Comparison of ENCODE assay signal across 13 cellular contexts in the genomic region with DNA sequence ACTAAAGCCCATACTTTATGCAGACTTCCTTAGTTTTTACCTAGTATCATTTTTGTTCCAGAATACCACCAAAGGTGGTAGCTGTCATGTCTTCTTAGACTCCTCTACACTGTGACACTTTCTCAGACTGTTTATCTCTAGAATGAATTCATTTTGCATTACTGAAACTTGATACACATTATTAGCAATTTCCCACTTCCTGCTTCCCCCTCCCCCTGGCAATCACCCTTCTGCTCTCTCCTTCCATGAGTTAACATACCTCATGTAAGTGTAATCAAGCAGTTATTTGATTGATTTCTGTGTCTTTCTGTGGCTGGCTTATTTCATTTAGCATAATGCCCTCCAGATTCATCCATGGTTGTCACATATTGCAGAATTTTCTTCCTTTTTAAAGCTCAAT.
A peak's percentile ranks its signal among the peaks of the same experiment; 100 is the strongest.
DNase-seq lines count a peak whose midpoint lies in the region; ATAC-seq lines count a peak whose summit lies in the region.
"Had no signal": no experiment of that assay in that cellular context is flagged by ENCODE, and none has a peak within 500 bp of the region (broad histone marks: within the 10 kb centered on the region; RNA-seq: fewer than 3 reads in every experiment).

No MANE protein-coding gene starts in this region.

- no peaks in the 10 kb centered on the region for H3K9me3 Mint-ChIP-seq in activated naive CD4-positive, alpha-beta T cell treated with anti-CD3 and anti-CD28 coated beads for 36 hours
- H3K9me3 Mint-ChIP-seq in activated naive CD4-positive, alpha-beta T cell treated with anti-CD3 and anti-CD28 coated beads, Interleukin-2, amount 10 ng/mL, durations not matched to agents 7 days and 5 days, result no peaks in the 10 kb centered on the region
- H3K9me3 Mint-ChIP-seq in effector memory CD8-positive, alpha-beta T cell, result no peaks in the 10 kb centered on the region
- peaks cover 0 to 1% of the 10 kb centered on the region in 2 donors for H3K9me3 Mint-ChIP-seq in stimulated activated naive B cell treated with anti-CD40 and anti-IgM and Interleukin-4, amounts not matched to agents 10 μg/mL and 1 μg/mL and 100 μg/mL, for 72 hours
- H3K9me3 Mint-ChIP-seq in activated T-cell treated with anti-CD3 and anti-CD28 coated beads, Interleukin-2, amount 50 U/mL, for 4 hours, result no peaks in the 10 kb centered on the region
- H3K9me3 Mint-ChIP-seq: activated naive CD4-positive, alpha-beta T cell treated with anti-CD3 and anti-CD28 coated beads, Interleukin-2, amount 50 U/mL, for 24 hours; neural crest cell had no signal

- no peaks in the 10 kb centered on the region for H3K27me3 Mint-ChIP-seq in activated naive CD4-positive, alpha-beta T cell treated with anti-CD3 and anti-CD28 coated beads for 36 hours (ENCODE audit: low read depth)
- no peaks in the 10 kb centered on the region for H3K27me3 Mint-ChIP-seq in activated naive CD4-positive, alpha-beta T cell treated with anti-CD3 and anti-CD28 coated beads, Interleukin-2, amount 10 ng/mL, durations not matched to agents 7 days and 5 days
- no peaks in the 10 kb centered on the region for H3K27me3 Mint-ChIP-seq in effector memory CD8-positive, alpha-beta T cell
- no peaks in the 10 kb centered on the region for H3K27me3 Mint-ChIP-seq in stimulated activated naive B cell treated with anti-CD40 and anti-IgM and Interleukin-4, amounts not matched to agents 10 μg/mL and 1 μg/mL and 100 μg/mL, for 72 hours
- H3K27me3 Mint-ChIP-seq in activated T-cell treated with anti-CD3 and anti-CD28 coated beads, Interleukin-2, amount 50 U/mL, for 4 hours (ENCODE audit: low read depth), result no peaks in the 10 kb centered on the region
- H3K27me3 Mint-ChIP-seq: activated naive CD4-positive, alpha-beta T cell treated with anti-CD3 and anti-CD28 coated beads, Interleukin-2, amount 50 U/mL, for 24 hours had no signal

- intact Hi-C loops in activated naive CD4-positive, alpha-beta T cell treated with anti-CD3 and anti-CD28 coated beads for 36 hours (cut with micrococcal nuclease), result loop anchor here (1.0 to 5.0 kb wide), 2 partner anchors 205 to 350 kb away; partner anchors contain the start of genes MSL2 and STAG1

- peak; percentile 22 for DNase-seq in activated naive CD4-positive, alpha-beta T cell treated with anti-CD3 and anti-CD28 coated beads for 36 hours
- no peak for DNase-seq in activated naive CD4-positive, alpha-beta T cell treated with anti-CD3 and anti-CD28 coated beads, Interleukin-2, amount 10 ng/mL, durations not matched to agents 7 days and 5 days
- DNase-seq in NCI-H1436 treated with DMSO at 0.1 percent for 48 hours (lab: John Stamatoyannopoulos, UW), result peak; percentile 21
- DNase-seq in effector memory CD8-positive, alpha-beta T cell, result no peak
- no peak for DNase-seq in stimulated activated naive B cell treated with anti-CD40 and anti-IgM and Interleukin-4, amounts not matched to agents 10 μg/mL and 1 μg/mL and 100 μg/mL, for 72 hours
- no peak for DNase-seq in pons (ENCODE audit: low spot score)
- DNase-seq in activated T-cell treated with anti-CD3 and anti-CD28 coated beads, Interleukin-2, amount 50 U/mL, for 4 hours, result no peak
- no peak for DNase-seq in LoVo (ENCODE audit: low spot score)
- DNase-seq: activated CD4-positive, alpha-beta T cell treated with anti-CD3 and anti-CD28 coated beads for 48 hours; effector CD8-positive, alpha-beta T cell; NCI-H1694 treated with DMSO at 0.1 percent for 48 hours had no signal

- no peak for ATAC-seq in effector memory CD8-positive, alpha-beta T cell (replicated peaks)
- peak; percentile 61 to 63 for ATAC-seq in stimulated activated naive B cell treated with anti-CD40 and anti-IgM and Interleukin-4, amounts not matched to agents 10 μg/mL and 1 μg/mL and 100 μg/mL, for 72 hours (replicated peaks)
- ATAC-seq in activated T-cell treated with anti-CD3 and anti-CD28 coated beads, Interleukin-2, amount 50 U/mL, for 4 hours, result no peak

- CTCF ChIA-PET in activated naive CD4-positive, alpha-beta T cell treated with anti-CD3 and anti-CD28 coated beads for 36 hours (lab: Charles Lee), result no interaction called here
- CTCF ChIA-PET in activated naive CD4-positive, alpha-beta T cell treated with anti-CD3 and anti-CD28 coated beads, Interleukin-2, amount 10 ng/mL, durations not matched to agents 7 days and 5 days (lab: Charles Lee), result no interaction called here

- H3K27ac Mint-ChIP-seq in activated naive CD4-positive, alpha-beta T cell treated with anti-CD3 and anti-CD28 coated beads for 36 hours, result peak overlapping the region; percentile 0
- no peak overlapping the region for H3K27ac Mint-ChIP-seq in activated naive CD4-positive, alpha-beta T cell treated with anti-CD3 and anti-CD28 coated beads, Interleukin-2, amount 10 ng/mL, durations not matched to agents 7 days and 5 days
- peak overlapping the region; percentile 19 to 75 for H3K27ac Mint-ChIP-seq in effector memory CD8-positive, alpha-beta T cell
- H3K27ac Mint-ChIP-seq in stimulated activated naive B cell treated with anti-CD40 and anti-IgM and Interleukin-4, amounts not matched to agents 10 μg/mL and 1 μg/mL and 100 μg/mL, for 72 hours, result no peak overlapping the region

- peaks cover 16% of the 10 kb centered on the region for H3K36me3 Mint-ChIP-seq in activated naive CD4-positive, alpha-beta T cell treated with anti-CD3 and anti-CD28 coated beads for 36 hours (ENCODE audit: low read depth)
- H3K36me3 Mint-ChIP-seq in activated naive CD4-positive, alpha-beta T cell treated with anti-CD3 and anti-CD28 coated beads, Interleukin-2, amount 10 ng/mL, durations not matched to agents 7 days and 5 days, result peaks cover 14% of the 10 kb centered on the region
- H3K36me3 Mint-ChIP-seq in effector memory CD8-positive, alpha-beta T cell (ENCODE audit: insufficient read depth), result peaks cover 15% of the 10 kb centered on the region
- peaks cover 19 to 40% of the 10 kb centered on the region in 2 donors for H3K36me3 Mint-ChIP-seq in stimulated activated naive B cell treated with anti-CD40 and anti-IgM and Interleukin-4, amounts not matched to agents 10 μg/mL and 1 μg/mL and 100 μg/mL, for 72 hours
- H3K36me3 Mint-ChIP-seq in activated T-cell treated with anti-CD3 and anti-CD28 coated beads, Interleukin-2, amount 50 U/mL, for 4 hours (ENCODE audit: insufficient read depth), result peaks cover 16% of the 10 kb centered on the region

- H3K4me1 Mint-ChIP-seq in activated naive CD4-positive, alpha-beta T cell treated with anti-CD3 and anti-CD28 coated beads for 36 hours (ENCODE audit: low read depth), result peaks cover 20% of the 10 kb centered on the region
- H3K4me1 Mint-ChIP-seq in activated naive CD4-positive, alpha-beta T cell treated with anti-CD3 and anti-CD28 coated beads, Interleukin-2, amount 10 ng/mL, durations not matched to agents 7 days and 5 days, result peaks cover 2% of the 10 kb centered on the region
- H3K4me1 Mint-ChIP-seq in effector memory CD8-positive, alpha-beta T cell (ENCODE audit: low read depth in 2 of 2), result peaks cover 9 to 22% of the 10 kb centered on the region in 2 donors
- H3K4me1 Mint-ChIP-seq in stimulated activated naive B cell treated with anti-CD40 and anti-IgM and Interleukin-4, amounts not matched to agents 10 μg/mL and 1 μg/mL and 100 μg/mL, for 72 hours, result peaks cover 19 to 38% of the 10 kb centered on the region in 2 donors
- H3K4me1 Mint-ChIP-seq in activated T-cell treated with anti-CD3 and anti-CD28 coated beads, Interleukin-2, amount 50 U/mL, for 4 hours (ENCODE audit: low read depth), result peaks cover 15% of the 10 kb centered on the region

- H3K4me3 Mint-ChIP-seq in activated naive CD4-positive, alpha-beta T cell treated with anti-CD3 and anti-CD28 coated beads for 36 hours, result no peak overlapping the region
- no peak overlapping the region for H3K4me3 Mint-ChIP-seq in activated naive CD4-positive, alpha-beta T cell treated with anti-CD3 and anti-CD28 coated beads, Interleukin-2, amount 10 ng/mL, durations not matched to agents 7 days and 5 days
- H3K4me3 Mint-ChIP-seq in effector memory CD8-positive, alpha-beta T cell, result no peak overlapping the region
- H3K4me3 Mint-ChIP-seq in stimulated activated naive B cell treated with anti-CD40 and anti-IgM and Interleukin-4, amounts not matched to agents 10 μg/mL and 1 μg/mL and 100 μg/mL, for 72 hours, result no peak overlapping the region
- no peak overlapping the region for H3K4me3 Mint-ChIP-seq in activated T-cell treated with anti-CD3 and anti-CD28 coated beads, Interleukin-2, amount 50 U/mL, for 4 hours
- H3K4me3 Mint-ChIP-seq: activated naive CD4-positive, alpha-beta T cell treated with anti-CD3 and anti-CD28 coated beads, Interleukin-2, amount 50 U/mL, for 24 hours; neural crest cell had no signal

Comparison
In these comparisons a context has a peak if more than half of its experiments do, and no peak if none do; other contexts are left out.
1. DNase-seq: peak in activated naive CD4-positive, alpha-beta T cell treated with anti-CD3 and anti-CD28 coated beads for 36 hours (single experiment) and NCI-H1436 treated with DMSO at 0.1 percent for 48 hours (single experiment); none in activated naive CD4-positive, alpha-beta T cell treated with anti-CD3 and anti-CD28 coated beads, Interleukin-2, amount 10 ng/mL, durations not matched to agents 7 days and 5 days (single experiment), effector memory CD8-positive, alpha-beta T cell (0 of 3), stimulated activated naive B cell treated with anti-CD40 and anti-IgM and Interleukin-4, amounts not matched to agents 10 μg/mL and 1 μg/mL and 100 μg/mL, for 72 hours (single experiment), pons (single experiment), activated T-cell treated with anti-CD3 and anti-CD28 coated beads, Interleukin-2, amount 50 U/mL, for 4 hours (single experiment) and LoVo (single experiment).
2. H3K27ac Mint-ChIP-seq: peak in activated naive CD4-positive, alpha-beta T cell treated with anti-CD3 and anti-CD28 coated beads for 36 hours (single experiment) and effector memory CD8-positive, alpha-beta T cell (2 of 2); none in activated naive CD4-positive, alpha-beta T cell treated with anti-CD3 and anti-CD28 coated beads, Interleukin-2, amount 10 ng/mL, durations not matched to agents 7 days and 5 days (single experiment) and stimulated activated naive B cell treated with anti-CD40 and anti-IgM and Interleukin-4, amounts not matched to agents 10 μg/mL and 1 μg/mL and 100 μg/mL, for 72 hours (single experiment).
3. ATAC-seq: peak in stimulated activated naive B cell treated with anti-CD40 and anti-IgM and Interleukin-4, amounts not matched to agents 10 μg/mL and 1 μg/mL and 100 μg/mL, for 72 hours (2 of 2); none in effector memory CD8-positive, alpha-beta T cell (single experiment) and activated T-cell treated with anti-CD3 and anti-CD28 coated beads, Interleukin-2, amount 50 U/mL, for 4 hours (0 of 2).